Comparison of ENCODE assay signal across 18 cellular contexts in the genomic region with DNA sequence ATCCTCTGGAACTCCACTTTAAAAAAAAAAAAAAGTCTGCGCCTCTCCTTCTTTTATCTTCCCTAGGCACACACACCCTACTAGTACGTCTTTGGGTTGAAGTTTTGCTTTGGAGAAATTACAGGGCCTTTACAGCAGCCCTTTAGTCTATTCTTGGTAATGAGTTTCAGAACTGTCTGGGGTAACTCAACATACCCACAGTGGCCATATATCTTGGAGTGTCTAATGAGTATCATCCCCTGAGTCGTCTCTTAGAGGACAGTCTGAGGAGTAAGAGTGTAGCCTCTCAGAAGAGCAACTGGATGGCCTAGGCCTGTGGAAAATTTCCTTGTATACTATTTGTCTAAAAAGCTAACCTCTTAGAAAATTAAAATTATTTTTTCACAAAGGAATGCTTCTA. TPM values are rescaled to one million over a fixed set of nuclear protein-coding genes. Genes with fewer than 3 reads are reported as not detected.
DNase-seq lines count a peak whose midpoint lies in the region; ATAC-seq and TF ChIP-seq lines count a peak whose summit lies in the region.
"Had no signal": no experiment of that assay in that cellular context is flagged by ENCODE, and none has a peak within 500 bp of the region (broad histone marks: within the 10 kb centered on the region; RNA-seq: fewer than 3 reads in every experiment).

No MANE protein-coding gene starts in this region.

- H3K4me3 ChIP-seq in iPS-11a (ENCODE audit: low read depth, low read length) = peak overlapping the region; percentile 4
- H3K4me3 ChIP-seq: tibial artery had no signal

- H3K27ac Mint-ChIP-seq in WTC11 (peak overlapping the region; percentile 17; the same call in 1 of the 2 replicates), progenitor cell of endocrine pancreas (peak overlapping the region; percentile 100)
- H3K27ac Mint-ChIP-seq: activated T-helper 1 cell treated with anti-CD3 and anti-CD28 coated beads, Interleukin-12 subunit alpha, Interleukin-12 subunit beta, Interleukin-2, Interleukin-4 antibody, amounts not matched to agents 30 ng/mL and 10 ng/mL and 1 ng/mL, durations not matched to agents 14 hours and 24 hours and 36 hours; dendritic cell treated with granulocyte-macrophage colony-stimulating factor and Interleukin-4, amounts not matched to agents 40 ng/mL and 50 ng/mL, for 4 days had no signal

- no peak for TF ChIP-seq CTCF in WTC11 (IDR thresholded peaks at IDR 0.05)
- TF ChIP-seq CTCF in progenitor cell of endocrine pancreas (IDR thresholded peaks at IDR 0.05; ENCODE audit: unreplicated experiment) = no peak

- H3K9me3 Mint-ChIP-seq in activated T-cell treated with anti-CD3 and anti-CD28 coated beads, Interleukin-2, amount 50 U/mL, for 4 hours = no peaks in the 10 kb centered on the region
- H3K9me3 Mint-ChIP-seq in WTC11 (no peaks in the 10 kb centered on the region), progenitor cell of endocrine pancreas (ENCODE audit: low read depth) (no peaks in the 10 kb centered on the region)

- peaks cover 3% of the 10 kb centered on the region for H3K36me3 Mint-ChIP-seq in activated T-cell treated with anti-CD3 and anti-CD28 coated beads, Interleukin-2, amount 50 U/mL, for 4 hours (ENCODE audit: insufficient read depth)
- H3K36me3 Mint-ChIP-seq in WTC11 = peaks cover 38% of the 10 kb centered on the region
- H3K36me3 Mint-ChIP-seq in progenitor cell of endocrine pancreas (ENCODE audit: insufficient read depth) = peaks cover 24% of the 10 kb centered on the region

- H3K4me3 Mint-ChIP-seq in activated T-cell treated with anti-CD3 and anti-CD28 coated beads, Interleukin-2, amount 50 U/mL, for 4 hours = peak overlapping the region; percentile 93
- peak overlapping the region; percentile 100 for H3K4me3 Mint-ChIP-seq in WTC11
- peak overlapping the region; percentile 97 for H3K4me3 Mint-ChIP-seq in progenitor cell of endocrine pancreas (ENCODE audit: low read depth)
- H3K4me3 Mint-ChIP-seq: dendritic cell treated with granulocyte-macrophage colony-stimulating factor and Interleukin-4, amounts not matched to agents 40 ng/mL and 50 ng/mL, for 4 days had no signal

- POLR2A ChIA-PET in WTC11 (lab: Charles Lee) = no interaction called here

- ATAC-seq in activated T-cell treated with anti-CD3 and anti-CD28 coated beads, Interleukin-2, amount 50 U/mL, for 4 hours = no peak
- ATAC-seq in WTC11 (no peak), HG02588 (IDR thresholded peaks at IDR 0.05; ENCODE audit: unreplicated experiment) (no peak)
- ATAC-seq: left colon had no signal

- no peaks in the 10 kb centered on the region for H3K27me3 Mint-ChIP-seq in activated T-cell treated with anti-CD3 and anti-CD28 coated beads, Interleukin-2, amount 50 U/mL, for 4 hours (ENCODE audit: low read depth)
- H3K27me3 Mint-ChIP-seq in WTC11 (ENCODE audit: low read depth) = peaks cover 20% of the 10 kb centered on the region
- no peaks in the 10 kb centered on the region for H3K27me3 Mint-ChIP-seq in progenitor cell of endocrine pancreas

- H3K4me1 Mint-ChIP-seq in activated T-cell treated with anti-CD3 and anti-CD28 coated beads, Interleukin-2, amount 50 U/mL, for 4 hours (ENCODE audit: low read depth) = peaks cover 21% of the 10 kb centered on the region
- peaks cover 38% of the 10 kb centered on the region for H3K4me1 Mint-ChIP-seq in WTC11
- H3K4me1 Mint-ChIP-seq in progenitor cell of endocrine pancreas (ENCODE audit: low read depth) = peaks cover 18% of the 10 kb centered on the region

- no peak for DNase-seq in activated T-cell treated with anti-CD3 and anti-CD28 coated beads, Interleukin-2, amount 50 U/mL, for 4 hours
- DNase-seq in activated T-cell treated with anti-CD3 and anti-CD28 coated beads for 4 hours (no peak), WTC11 (ENCODE audit: low spot score) (no peak), progenitor cell of endocrine pancreas (ENCODE audit: low spot score, unreplicated experiment) (no peak), NOMO-1 (lab: John Stamatoyannopoulos, UW; ENCODE audit: unreplicated experiment in 2 of 2) (no peak), Ammon's horn (ENCODE audit: low spot score) (no peak)
- DNase-seq: activated CD4-positive, CD25-positive, alpha-beta regulatory T cell; anterior cingulate cortex; COR-L47; left colon; NCI-H1694; NCI-H446 treated with DMSO at 0.1 percent for 48 hours; SW 1271; tibial artery had no signal

- CTCF ChIA-PET in WTC11 (lab: Charles Lee) = no interaction called here

TF ChIP-seq in WTC11, 78 proteins besides CTCF, POLR2A, EP300 and RAD21:
- TF ChIP-seq, protein P1, sequence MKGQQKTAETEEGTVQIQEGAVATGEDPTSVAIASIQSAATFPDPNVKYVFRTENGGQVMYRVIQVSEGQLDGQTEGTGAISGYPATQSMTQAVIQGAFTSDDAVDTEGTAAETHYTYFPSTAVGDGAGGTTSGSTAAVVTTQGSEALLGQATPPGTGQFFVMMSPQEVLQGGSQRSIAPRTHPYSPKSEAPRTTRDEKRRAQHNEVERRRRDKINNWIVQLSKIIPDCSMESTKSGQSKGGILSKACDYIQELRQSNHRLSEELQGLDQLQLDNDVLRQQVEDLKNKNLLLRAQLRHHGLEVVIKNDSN (CRISPR knock-in tag; IDR thresholded peaks at IDR 0.05) = no peak

RNA-seq across cellular contexts. Expression of a gene that starts 6.1 kb away (rescaled TPM):
- total RNA-seq in activated T-cell treated with anti-CD3 and anti-CD28 coated beads, Interleukin-2, amount 50 U/mL, for 4 hours = 1 to 10 TPM; 3.7 to 4.3 (median 4.3) TPM
- total RNA-seq in WTC11 (2021) = 12.9 to 16.9 TPM (median 14.5 TPM) in 3 replicates
- 10.2 and 11.5 TPM in 2 replicates for total RNA-seq in progenitor cell of endocrine pancreas
